In the genomic region with DNA sequence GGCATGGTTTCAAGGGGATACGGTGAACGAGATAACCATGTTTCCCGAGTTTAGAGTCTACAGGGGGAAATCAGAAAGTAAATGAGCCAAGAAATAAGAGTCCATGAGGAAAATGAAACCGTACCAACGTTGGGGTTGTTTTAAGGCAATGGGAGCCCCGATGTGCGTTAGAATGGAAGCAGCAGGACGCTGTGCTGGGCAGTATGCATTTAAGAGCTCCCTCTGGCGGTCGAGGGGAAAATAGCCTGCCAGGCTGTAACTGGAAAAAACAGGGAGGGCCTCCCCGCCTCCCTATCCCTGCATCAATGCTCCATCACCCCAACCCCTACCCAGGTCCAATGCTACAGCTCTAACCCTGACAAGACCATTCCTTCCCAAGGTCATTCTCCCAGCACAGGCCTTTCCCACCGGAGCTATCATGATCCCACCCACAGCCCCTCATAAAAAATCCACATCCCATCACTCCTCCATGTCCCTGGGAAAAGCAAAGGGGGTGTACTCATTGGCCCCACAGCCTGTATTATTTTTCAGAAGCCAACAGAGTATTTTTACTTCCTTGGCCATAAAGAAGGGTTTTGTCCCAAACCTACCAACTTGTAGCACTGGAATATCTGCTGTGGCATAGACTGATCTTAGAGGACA, we compare ENCODE assay signal across 9 cellular contexts.
DNase-seq lines count a peak whose midpoint lies in the region; ATAC-seq and TF ChIP-seq lines count a peak whose summit lies in the region.
"Had no signal": no experiment of that assay in that cellular context is flagged by ENCODE, and none has a peak within 500 bp of the region (broad histone marks: within the 10 kb centered on the region; RNA-seq: fewer than 3 reads in every experiment).

No MANE protein-coding gene starts in this region.

- WGBS in ovary, 3 donors = 10 to 14% (median 12%) methylated on average over 12 of the region's 12 CpGs
- WGBS in aorta, 2 donors = 12 to 14% methylated on average over 12 of the region's 12 CpGs

- no peak overlapping the region for H3K27ac ChIP-seq in ovary
- H3K27ac ChIP-seq in aorta (ENCODE audit: low read depth in 1 of 2, low read length in 2 of 2) = no peak overlapping the region
- H3K27ac ChIP-seq: epithelial cell of prostate had no signal

- TF ChIP-seq CTCF in GM12873 (IDR thresholded peaks at IDR 0.05; ENCODE audit: insufficient read depth, low read depth, low read length, missing control alignments) (peak; percentile 95), fibroblast of the aortic adventitia (IDR thresholded peaks at IDR 0.05; ENCODE audit: insufficient read depth, low read length) (peak; percentile 51), ovary (IDR thresholded peaks at IDR 0.05) (no peak)

- peak; percentile 48 for DNase-seq in A172 (ENCODE audit: low spot score)
- peak; percentile 56 for DNase-seq in NCI-H2107 (lab: John Stamatoyannopoulos, UW)
- DNase-seq in activated CD4-positive, alpha-beta T cell treated with anti-CD3 and anti-CD28 coated beads, Interleukin-2, amount 50 U/mL, for 48 hours = peak; percentile 53 to 60
- peak; percentile 1 for DNase-seq in fibroblast of the aortic adventitia (ENCODE audit: low read depth)
- peak in 4 of 5 donors; percentile 10 to 36 (median 17) for DNase-seq in ovary
- peak in 1 of 2 donors; percentile 60 for DNase-seq in aorta

- H3K27me3 ChIP-seq in ovary = no peaks in the 10 kb centered on the region
- H3K27me3 ChIP-seq in aorta (ENCODE audit: control insufficient read depth in 1 of 2, insufficient read depth in 2 of 2, low read length in 1 of 2) = no peaks in the 10 kb centered on the region

- H3K9me3 ChIP-seq in ovary (no peaks in the 10 kb centered on the region), aorta (ENCODE audit: control insufficient read depth, low read length) (peaks cover 7% of the 10 kb centered on the region)

- ATAC-seq in aorta (ENCODE audit: low FRiP score) (peak; percentile 72), GM19395 (IDR thresholded peaks at IDR 0.05; ENCODE audit: unreplicated experiment) (no peak)

- H3K36me3 ChIP-seq in ovary (no peaks in the 10 kb centered on the region), aorta (ENCODE audit: control insufficient read depth in 1 of 2, insufficient read depth in 2 of 2, low read length in 1 of 2) (no peaks in the 10 kb centered on the region)

- no peak overlapping the region for H3K4me3 ChIP-seq in fibroblast of the aortic adventitia (ENCODE audit: low read depth, low read length)
- no peak overlapping the region for H3K4me3 ChIP-seq in ovary
- H3K4me3 ChIP-seq in aorta (ENCODE audit: low read length in 2 of 2) = no peak overlapping the region

- intact Hi-C loops in ovary (cut with DNase I) = no loop called here
- intact Hi-C loops in aorta (cut with DNase I) = loop anchor here (2.0 to 5.0 kb wide), 3 partner anchors 220 to 375 kb away; no protein-coding TSS in a partner anchor

- no peak for TF ChIP-seq POLR2A in ovary (IDR thresholded peaks at IDR 0.05)

- no peak for TF ChIP-seq EP300 in ovary (IDR thresholded peaks at IDR 0.05)

- H3K4me1 ChIP-seq in ovary (ENCODE audit: insufficient read depth) (no peaks in the 10 kb centered on the region), aorta (ENCODE audit: control insufficient read depth in 1 of 2, insufficient read depth in 2 of 2, low read length in 2 of 2) (no peaks in the 10 kb centered on the region)

Comparison
In these comparisons a context has a peak if more than half of its experiments do, and no peak if none do; other contexts are left out.
1. CTCF ChIP-seq: peak in GM12873 (single experiment) and fibroblast of the aortic adventitia (single experiment); none in ovary (0 of 3).
2. intact Hi-C loops: an anchor here in aorta (2.0 to 5.0 kb wide); none called in ovary.